Comparison of ENCODE assay signal across 26 cellular contexts in the genomic region with DNA sequence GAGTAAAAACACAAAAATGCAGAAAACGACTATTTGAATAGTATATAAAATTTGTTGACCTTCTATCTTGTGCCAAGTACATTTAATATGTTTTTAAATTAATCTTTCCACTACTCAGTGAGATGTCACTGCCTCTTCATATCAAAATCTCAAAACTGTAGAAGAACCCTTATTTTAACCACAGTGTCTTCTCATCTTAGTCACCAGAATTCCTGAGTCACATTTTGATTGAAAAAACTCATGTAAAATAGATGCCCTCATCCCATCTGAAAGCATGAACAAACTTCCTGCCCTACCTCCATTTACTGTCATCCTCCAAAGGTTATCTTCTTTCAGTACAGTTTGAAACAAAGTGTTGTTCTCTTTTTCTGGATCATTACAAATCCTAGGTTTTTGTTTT.
DNase-seq lines count a peak whose midpoint lies in the region; ATAC-seq and TF ChIP-seq lines count a peak whose summit lies in the region.
"Had no signal": no experiment of that assay in that cellular context is flagged by ENCODE, and none has a peak within 500 bp of the region (broad histone marks: within the 10 kb centered on the region; RNA-seq: fewer than 3 reads in every experiment).

No MANE protein-coding gene starts in this region.

- BruUV-seq in PC-3 (replicated peaks; lab: Mats Ljungman, UMichigan) = no TSS peak
- no TSS peak for BruUV-seq in MCF 10A (replicated peaks; lab: Mats Ljungman, UMichigan)

- no peaks in the 10 kb centered on the region for H3K79me2 ChIP-seq in PC-3 (ENCODE audit: low read length)

- POLR2A ChIA-PET in PC-3 (lab: Charles Lee; ENCODE audit: unreplicated experiment) (no interaction called here), MCF 10A (lab: Yijun Ruan, JAX) (no interaction called here)

- H4K20me1 ChIP-seq in PC-3 (ENCODE audit: low read length) = no peaks in the 10 kb centered on the region
- H4K20me1 ChIP-seq: BLaER1 treated with 17β-estradiol and CSF1 and Interleukin-3, amounts not matched to agents 10 nM and 100 nM had no signal

- H3K9me3 ChIP-seq in PC-3 (ENCODE audit: low read length) = no peaks in the 10 kb centered on the region
- H3K9me3 ChIP-seq: A549, Caco-2, Peyer's patch had no signal

- no peak overlapping the region for H3K27ac ChIP-seq in PC-3 (ENCODE audit: low read length)
- H3K27ac ChIP-seq: A549; BLaER1 treated with 17β-estradiol and CSF1 and Interleukin-3, amounts not matched to agents 10 nM and 100 nM; Peyer's patch; SK-N-MC had no signal

- peak; percentile 32 for DNase-seq in ELR (ENCODE audit: low read depth)
- peak; percentile 2 for DNase-seq in PC-3
- peak; percentile 1 to 10 for DNase-seq in foreskin fibroblast
- no peak for DNase-seq in osteocyte (ENCODE audit: extremely low spot score, unreplicated experiment)
- no peak for DNase-seq in NOMO-1 treated with dmso at 0.1 percent for 144 hours (lab: John Stamatoyannopoulos, UW; ENCODE audit: unreplicated experiment)
- no peak for DNase-seq in MCF 10A (ENCODE audit: unreplicated experiment)
- DNase-seq: AML-193; Caco-2; CD4-positive, alpha-beta memory T cell; DMS79; GOT3; HCEC 1CT; Karpas-422; NCI-H1105 treated with DMSO at 0.1 percent for 48 hours; NCI-H146; NCI-H2029 treated with DMSO at 0.1 percent for 48 hours; NCI-H2227 treated with DMSO at 0.1 percent for 48 hours; NCI-H526 treated with DMSO at 0.1 percent for 48 hours; Peyer's patch; SIG-M5; T-helper 17 cell had no signal

- H3K36me3 ChIP-seq in PC-3 (ENCODE audit: low read depth, low read length) = no peaks in the 10 kb centered on the region
- H3K36me3 ChIP-seq: BLaER1 treated with 17β-estradiol and CSF1 and Interleukin-3, amounts not matched to agents 10 nM and 100 nM; Peyer's patch had no signal

- peaks cover 5% of the 10 kb centered on the region for H3K9me3 Mint-ChIP-seq in osteocyte (ENCODE audit: unreplicated experiment)
- H3K9me3 Mint-ChIP-seq in MCF 10A (ENCODE audit: unreplicated experiment) = no peaks in the 10 kb centered on the region

- H3K4me1 Mint-ChIP-seq in osteocyte (ENCODE audit: unreplicated experiment) (peaks cover 7% of the 10 kb centered on the region), MCF 10A (ENCODE audit: insufficient read depth, unreplicated experiment) (no peaks in the 10 kb centered on the region)
- H3K4me1 Mint-ChIP-seq: CD4-positive, alpha-beta memory T cell; T-helper 17 cell had no signal

- no peak overlapping the region for H3K4me2 ChIP-seq in PC-3 (ENCODE audit: low read length)
- H3K4me2 ChIP-seq: A549; BLaER1 treated with 17β-estradiol and CSF1 and Interleukin-3, amounts not matched to agents 10 nM and 100 nM had no signal

- intact Hi-C loops in PC-3 (cut with micrococcal nuclease) = no loop called here
- intact Hi-C loops in MCF 10A (cut with micrococcal nuclease) = no loop called here

- no peak overlapping the region for H2AFZ ChIP-seq in PC-3 (ENCODE audit: low read length)

- H3K27me3 ChIP-seq in PC-3 (ENCODE audit: low read length) = no peaks in the 10 kb centered on the region
- H3K27me3 ChIP-seq: BLaER1 treated with 17β-estradiol and CSF1 and Interleukin-3, amounts not matched to agents 10 nM and 100 nM; Peyer's patch had no signal

- H3F3A ChIP-seq in PC-3 (ENCODE audit: low read length, unreplicated experiment) = no peaks in the 10 kb centered on the region

- ATAC-seq in PC-3 (0 out of 2 replicates have a peak, but pooled peaks have one; percentile 29), GM18519 (IDR thresholded peaks at IDR 0.05; ENCODE audit: low FRiP score, unreplicated experiment) (no peak), GM21723 (IDR thresholded peaks at IDR 0.05; ENCODE audit: unreplicated experiment) (no peak)
- ATAC-seq: A549, T-helper 17 cell had no signal

- H3K4me3 Mint-ChIP-seq in osteocyte (ENCODE audit: unreplicated experiment) = no peak overlapping the region
- no peak overlapping the region for H3K4me3 Mint-ChIP-seq in MCF 10A (ENCODE audit: unreplicated experiment)
- H3K4me3 Mint-ChIP-seq: CD4-positive, alpha-beta memory T cell; T-helper 17 cell had no signal

- H3K9ac ChIP-seq in PC-3 (ENCODE audit: low read length) = no peak overlapping the region
- H3K9ac ChIP-seq: BLaER1 treated with 17β-estradiol and CSF1 and Interleukin-3, amounts not matched to agents 10 nM and 100 nM had no signal

- no peaks in the 10 kb centered on the region for H3K9me2 ChIP-seq in PC-3 (replicated peaks; ENCODE audit: low read length)

- peak overlapping the region; percentile 35 for H3K27ac Mint-ChIP-seq in osteocyte (ENCODE audit: unreplicated experiment)
- no peak overlapping the region for H3K27ac Mint-ChIP-seq in MCF 10A (ENCODE audit: low read depth, unreplicated experiment)
- H3K27ac Mint-ChIP-seq: CD4-positive, alpha-beta memory T cell; T-helper 17 cell had no signal

- CTCF ChIA-PET in PC-3 (lab: Charles Lee) = no interaction called here
- CTCF ChIA-PET in MCF 10A (lab: Yijun Ruan, JAX) = no interaction called here

- no peak overlapping the region for H3K4me3 ChIP-seq in PC-3 (ENCODE audit: low read length)
- H3K4me3 ChIP-seq in foreskin fibroblast (ENCODE audit: low read depth in 1 of 2, low read length in 2 of 2) = no peak overlapping the region
- H3K4me3 ChIP-seq: A549; BLaER1 treated with 17β-estradiol and CSF1 and Interleukin-3, amounts not matched to agents 10 nM and 100 nM; Peyer's patch; SK-N-MC had no signal

- H3K27me3 Mint-ChIP-seq in osteocyte (ENCODE audit: unreplicated experiment) = no peaks in the 10 kb centered on the region
- no peaks in the 10 kb centered on the region for H3K27me3 Mint-ChIP-seq in MCF 10A (ENCODE audit: insufficient read depth, unreplicated experiment)
- H3K27me3 Mint-ChIP-seq: CD4-positive, alpha-beta memory T cell; T-helper 17 cell had no signal

- no peak for TF ChIP-seq CTCF in PC-3 (conservative IDR thresholded peaks at IDR 0.05; ENCODE audit: low read depth, low read length)
- TF ChIP-seq CTCF in foreskin fibroblast (IDR thresholded peaks at IDR 0.05; ENCODE audit: low read depth, low read length) = no peak
- TF ChIP-seq CTCF in osteocyte (IDR thresholded peaks at IDR 0.05) = no peak
- TF ChIP-seq CTCF in MCF 10A (IDR thresholded peaks at IDR 0.05; ENCODE audit: unreplicated experiment) = no peak

- peaks cover 5% of the 10 kb centered on the region for H3K36me3 Mint-ChIP-seq in osteocyte (ENCODE audit: unreplicated experiment)
- H3K36me3 Mint-ChIP-seq in MCF 10A (ENCODE audit: insufficient read depth, unreplicated experiment) = no peaks in the 10 kb centered on the region
- H3K36me3 Mint-ChIP-seq: CD4-positive, alpha-beta memory T cell had no signal

- no peaks in the 10 kb centered on the region for H3K4me1 ChIP-seq in PC-3 (ENCODE audit: insufficient read depth, low read length)
- H3K4me1 ChIP-seq: A549; BLaER1 treated with 17β-estradiol and CSF1 and Interleukin-3, amounts not matched to agents 10 nM and 100 nM; Caco-2; Peyer's patch had no signal

Comparison
In these comparisons a context has a peak if more than half of its experiments do, and no peak if none do; other contexts are left out.
1. DNase-seq: peak in ELR (single experiment), PC-3 (single experiment) and foreskin fibroblast (2 of 2); none in osteocyte (single experiment), NOMO-1 treated with dmso at 0.1 percent for 144 hours (single experiment) and MCF 10A (single experiment).